1 cellular context compared by ENCODE assay signal in genomic region chr1:27597511-27598216, GRCh38.
TF ChIP-seq lines count a peak whose summit lies in the region.

No MANE protein-coding gene starts in this region.

TF ChIP-seq in HepG2, 621 proteins besides CTCF, POLR2A, EP300 and RAD21:
- TF ChIP-seq ZNF276 (CRISPR knock-in tag; IDR thresholded peaks at IDR 0.05; ENCODE audit: low read depth) (no peak), ZNF430 (CRISPR knock-in tag; IDR thresholded peaks at IDR 0.05) (no peak), ZNF235 (CRISPR knock-in tag; IDR thresholded peaks at IDR 0.05; ENCODE audit: borderline replicate concordance) (no peak), CCAR2 (optimal IDR thresholded peaks at IDR 0.05; ENCODE audit: low read depth, low read length) (no peak), KLF11 (CRISPR knock-in tag; IDR thresholded peaks at IDR 0.05) (no peak)
